In the genomic region with DNA sequence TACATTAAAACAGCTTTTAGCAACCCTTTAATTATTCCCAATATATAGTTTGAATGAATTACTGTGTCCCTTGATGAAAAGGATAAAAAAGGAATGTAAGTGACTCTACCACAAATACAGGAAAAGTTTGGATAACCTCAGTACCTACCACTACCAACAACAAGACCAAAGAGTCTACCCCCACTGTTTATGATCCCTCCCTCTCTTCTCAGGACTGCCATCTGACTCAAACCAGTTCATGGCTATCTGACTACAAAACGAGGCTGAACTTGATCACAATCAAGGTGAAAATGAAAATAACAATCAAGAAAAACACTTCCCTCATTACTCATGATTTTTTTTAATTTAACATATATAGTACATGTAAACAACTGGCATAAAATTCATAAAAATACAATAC, we compare ENCODE assay signal across 20 cellular contexts.
"Had no signal": no experiment of that assay in that cellular context is flagged by ENCODE, and none has a peak within 500 bp of the region (broad histone marks: within the 10 kb centered on the region; RNA-seq: fewer than 3 reads in every experiment).

No MANE protein-coding gene starts in this region.

- H3K9me3 Mint-ChIP-seq: mesothelial cell of epicardium; natural killer cell; neural progenitor cell; stimulated activated effector memory CD8-positive, alpha-beta T cell treated with anti-CD3 and anti-CD28 coated beads, Interleukin-12 subunit alpha, Interleukin-12 subunit beta, amount 100 ng/mL, for 72 hours; stimulated activated naive CD8-positive, alpha-beta T cell treated with anti-CD3 and anti-CD28 coated beads, Interleukin-15, Interleukin-2, amounts not matched to agents 100 ng/mL and 50 ng/mL, for 24 hours had no signal

- H3K4me1 ChIP-seq: left ventricle myocardium inferior, neural progenitor cell, right atrium auricular region, suprapubic skin, tibial artery, upper lobe of right lung had no signal

- DNase-seq: left ventricle myocardium inferior, naive B cell, natural killer cell, tibial artery had no signal

- H3K4me3 ChIP-seq: left ventricle myocardium inferior, lung, neural progenitor cell, right atrium auricular region, skin epidermis, suprapubic skin, thoracic aorta, tibial artery, upper lobe of right lung had no signal

- H2AFZ ChIP-seq: neural progenitor cell had no signal

- H3K4me2 ChIP-seq: neural progenitor cell had no signal

- H3K36me3 ChIP-seq: neural progenitor cell, neutrophil, right atrium auricular region, thoracic aorta had no signal

- H3K27ac Mint-ChIP-seq: mesothelial cell of epicardium; natural killer cell; nephron progenitor cell; neural progenitor cell; progenitor cell of endocrine pancreas; stimulated activated effector memory CD8-positive, alpha-beta T cell treated with anti-CD3 and anti-CD28 coated beads, Interleukin-12 subunit alpha, Interleukin-12 subunit beta, amount 100 ng/mL, for 72 hours; stimulated activated naive CD8-positive, alpha-beta T cell treated with anti-CD3 and anti-CD28 coated beads, Interleukin-15, Interleukin-2, amounts not matched to agents 100 ng/mL and 50 ng/mL, for 24 hours had no signal

- H3K4me3 Mint-ChIP-seq: mesothelial cell of epicardium; naive B cell; natural killer cell; nephron progenitor cell; neural progenitor cell; stimulated activated effector memory CD8-positive, alpha-beta T cell treated with anti-CD3 and anti-CD28 coated beads, Interleukin-12 subunit alpha, Interleukin-12 subunit beta, amount 100 ng/mL, for 72 hours; stimulated activated naive CD8-positive, alpha-beta T cell treated with anti-CD3 and anti-CD28 coated beads, Interleukin-15, Interleukin-2, amounts not matched to agents 100 ng/mL and 50 ng/mL, for 24 hours had no signal

- ATAC-seq: sciatic nerve had no signal

- H3K27me3 Mint-ChIP-seq: naive B cell; progenitor cell of endocrine pancreas; stimulated activated naive CD8-positive, alpha-beta T cell treated with anti-CD3 and anti-CD28 coated beads, Interleukin-15, Interleukin-2, amounts not matched to agents 100 ng/mL and 50 ng/mL, for 24 hours had no signal

- H3K9ac ChIP-seq: neural progenitor cell had no signal

- H3K27me3 ChIP-seq: neural progenitor cell, neutrophil, right atrium auricular region, suprapubic skin, tibial artery, upper lobe of right lung had no signal

- H3K9me3 ChIP-seq: neutrophil, suprapubic skin, upper lobe of right lung had no signal

- FAIRE-seq: islet of Langerhans, urothelium cell line had no signal

- H3K36me3 Mint-ChIP-seq: natural killer cell had no signal

- H3K27ac ChIP-seq: left ventricle myocardium inferior, neural progenitor cell, neutrophil, right atrium auricular region, skin epidermis, suprapubic skin, thoracic aorta, tibial artery, upper lobe of right lung had no signal

- H3K4me1 Mint-ChIP-seq: mesothelial cell of epicardium; naive B cell; nephron progenitor cell; neural progenitor cell; stimulated activated effector memory CD8-positive, alpha-beta T cell treated with anti-CD3 and anti-CD28 coated beads, Interleukin-12 subunit alpha, Interleukin-12 subunit beta, amount 100 ng/mL, for 72 hours had no signal
